ENCODE assay signal across 29 cellular contexts in the genomic region with DNA sequence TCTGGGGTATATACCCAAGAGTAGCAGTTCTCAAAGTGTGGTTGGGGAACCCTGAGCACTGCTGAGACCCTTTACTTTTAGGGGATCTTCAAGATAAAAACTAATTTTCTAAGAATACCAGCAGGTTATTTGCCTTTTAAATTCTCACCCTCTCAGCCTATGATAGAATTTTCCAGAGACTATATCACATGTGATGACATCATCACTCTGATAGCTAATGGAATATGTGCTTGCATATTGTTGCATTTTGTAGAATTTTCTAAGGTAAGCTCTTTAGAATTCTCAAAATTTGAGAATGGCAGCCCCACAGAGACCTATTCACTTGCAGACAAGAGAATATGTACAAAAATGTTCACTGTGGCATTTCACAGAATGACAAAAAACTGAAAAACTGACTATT.
"Had no signal": no experiment of that assay in that cellular context is flagged by ENCODE, and none has a peak within 500 bp of the region (broad histone marks: within the 10 kb centered on the region; RNA-seq: fewer than 3 reads in every experiment).

No MANE protein-coding gene starts in this region.

- H3K9me3 ChIP-seq: ovary, psoas muscle, spleen, suprapubic skin, testis, tibial artery, transverse colon, upper lobe of right lung, uterus had no signal

- H2AFZ ChIP-seq: neural progenitor cell, parathyroid adenoma had no signal

- H3K27me3 ChIP-seq: neural progenitor cell, ovary, spleen, suprapubic skin, testis, tibial artery, transverse colon, upper lobe of right lung, uterus had no signal

- H3K36me3 ChIP-seq: neural progenitor cell, ovary, spleen, suprapubic skin, transverse colon, upper lobe of right lung, uterus had no signal

- H3K4me1 ChIP-seq: parathyroid adenoma, psoas muscle, suprapubic skin, testis, tibial artery, transverse colon, upper lobe of right lung, uterus had no signal

- DNase-seq: naive thymus-derived CD8-positive, alpha-beta T cell; nephron progenitor cell; occipital lobe; ovary; psoas muscle; right cardiac atrium; spleen; stimulated activated CD4-positive, alpha-beta T cell treated with anti-CD3 and anti-CD28 coated beads, Interleukin-12 subunit alpha, Interleukin-12 subunit beta, amount 100 ng/mL, for 4 hours; stimulated activated CD4-positive, alpha-beta T cell treated with anti-CD3 and anti-CD28 coated beads, Interleukin-1b, Interleukin-23, amount 100 ng/mL, for 48 hours; stimulated activated CD4-positive, alpha-beta T cell treated with anti-CD3 and anti-CD28 coated beads, Interleukin-4, amount 100 ng/mL, for 1 hour; stimulated activated CD4-positive, alpha-beta T cell treated with anti-CD3 and anti-CD28 coated beads, Interleukin-4, amount 100 ng/mL, for 4 hours; stimulated activated CD8-positive, alpha-beta memory T cell treated with anti-CD3 and anti-CD28 coated beads, Interleukin-4, amount 100 ng/mL, for 48 hours; stimulated activated naive CD4-positive, alpha-beta T cell; stimulated activated naive CD8-positive, alpha-beta T cell treated with anti-CD3 and anti-CD28 coated beads, Interleukin-15, amount 100 ng/mL, for 72 hours; stimulated activated naive CD8-positive, alpha-beta T cell treated with anti-CD3 and anti-CD28 coated beads, Interleukin-15, Interleukin-2, amounts not matched to agents 100 U/mL and 50 U/mL, for 24 hours; substantia nigra; testis; tibial artery; transverse colon; upper lobe of right lung; uterus had no signal

- H3K4me3 ChIP-seq: neural progenitor cell, ovary, psoas muscle, skin epidermis, smooth muscle cell, spleen, suprapubic skin, testis, tibial artery, transverse colon, upper lobe of right lung, uterus had no signal

- H3K79me2 ChIP-seq: parathyroid adenoma had no signal

- ATAC-seq: naive thymus-derived CD8-positive, alpha-beta T cell; natural killer cell treated with Interleukin-12 subunit alpha and Interleukin-12 subunit beta and Interleukin-15 and Interleukin-18, amount 100 ng/mL, for 72 hours; psoas muscle; right cardiac atrium; sciatic nerve; stimulated activated memory B cell treated with anti-CD40 and anti-IgM and Interleukin-4, amounts not matched to agents 10 μg/mL and 1 μg/mL and 100 μg/mL, for 72 hours; stimulated activated naive CD8-positive, alpha-beta T cell treated with anti-CD3 and anti-CD28 coated beads, Interleukin-15, amount 100 ng/mL, for 72 hours; stimulated activated naive CD8-positive, alpha-beta T cell treated with anti-CD3 and anti-CD28 coated beads, Interleukin-15, Interleukin-2, amounts not matched to agents 100 U/mL and 50 U/mL, for 24 hours; upper lobe of right lung had no signal

- H3K9ac ChIP-seq: neural progenitor cell, parathyroid adenoma had no signal

- H3K27ac ChIP-seq: neural progenitor cell, ovary, parathyroid adenoma, psoas muscle, skin epidermis, spleen, suprapubic skin, testis, tibial artery, upper lobe of right lung, uterus had no signal

- H3K4me2 ChIP-seq: neural progenitor cell, smooth muscle cell had no signal
